In the genomic region with DNA sequence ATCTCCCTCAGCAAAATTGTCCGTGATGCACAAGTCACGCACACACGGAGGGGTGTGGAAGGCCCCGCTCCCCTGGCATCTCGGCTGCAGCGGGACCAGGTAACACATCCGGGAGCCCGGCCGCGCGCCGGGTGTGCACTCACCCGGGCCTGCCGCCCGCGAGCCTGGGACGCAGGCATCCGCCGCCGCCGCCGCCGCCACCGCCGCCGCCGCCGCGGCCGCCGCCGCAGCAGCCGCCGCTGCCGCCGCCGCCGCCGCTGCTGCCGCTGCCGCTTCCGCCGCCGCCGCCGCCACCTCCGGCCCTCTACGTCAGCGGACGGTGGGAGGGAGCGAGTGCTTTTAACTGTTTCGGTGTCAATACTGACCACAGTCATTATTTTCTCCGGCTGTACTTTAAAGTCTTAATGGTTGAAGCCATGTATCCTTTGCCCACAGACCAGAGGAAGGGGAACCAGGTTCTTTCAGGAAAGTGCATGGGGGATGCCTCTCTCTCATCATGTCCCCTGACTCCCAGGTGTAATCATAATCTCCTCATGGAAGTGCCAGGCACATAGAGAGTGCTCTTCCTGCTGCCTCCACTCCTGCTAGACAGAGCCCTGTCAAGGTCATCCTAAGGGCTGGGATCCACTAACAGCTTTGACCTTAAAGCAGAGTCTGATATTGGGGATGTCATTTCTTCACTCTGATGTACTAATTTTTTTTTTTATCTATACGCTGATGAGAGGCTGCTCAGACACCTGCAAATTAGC, we compare ENCODE assay signal across 8 cellular contexts. TPM values are rescaled to one million over a fixed set of nuclear protein-coding genes. Genes with fewer than 3 reads are reported as not detected.
DNase-seq lines count a peak whose midpoint lies in the region; ATAC-seq and TF ChIP-seq lines count a peak whose summit lies in the region.

No MANE protein-coding gene starts in this region.

- 8% methylated on average over 11 of the region's 54 CpGs for WGBS in mesenchymal stem cell

- no peak overlapping the region for H2AK5ac ChIP-seq in mesenchymal stem cell (ENCODE audit: low read length, severe bottlenecking)

- H3K4me1 Mint-ChIP-seq in CD4-positive, alpha-beta T cell (ENCODE audit: low read depth), result peaks cover 11% of the 10 kb centered on the region

- TF ChIP-seq CTCF in CD4-positive, alpha-beta T cell (IDR thresholded peaks at IDR 0.05), result no peak

- H3K23ac ChIP-seq in mesenchymal stem cell (ENCODE audit: low read length in 2 of 2), result no peak overlapping the region

- H3K79me1 ChIP-seq in mesenchymal stem cell (replicated peaks; ENCODE audit: low read length, poor library complexity, severe bottlenecking), result no peaks in the 10 kb centered on the region

- H2BK5ac ChIP-seq in mesenchymal stem cell (ENCODE audit: low read depth, low read length, poor library complexity, severe bottlenecking), result no peak overlapping the region

- H4K8ac ChIP-seq in mesenchymal stem cell (ENCODE audit: low read length), result no peak overlapping the region

- ATAC-seq in CD4-positive, alpha-beta T cell (ENCODE audit: poor library complexity), result peak; percentile 81
- ATAC-seq in GM19455 (IDR thresholded peaks at IDR 0.05; ENCODE audit: unreplicated experiment), result peak; percentile 85
- ATAC-seq in activated CD4-positive, CD25-positive, alpha-beta regulatory T cell treated with anti-CD3 and anti-CD28 coated beads, Interleukin-2, amount 50 U/mL, for 24 hours, result peak; percentile 56 to 69
- no peak for ATAC-seq in GM18520 (IDR thresholded peaks at IDR 0.05; ENCODE audit: unreplicated experiment)

- intact Hi-C loops in CD4-positive, alpha-beta T cell (cut with DNase I, micrococcal nuclease), result loop anchor here in 1 of 2 experiments (10.0 kb wide), 1 partner anchor 472 kb away; a partner anchor contains a TSS

- 0 out of 2 replicates have a peak, but pooled peaks cover 4% of the 10 kb centered on the region for H3K4me1 ChIP-seq in HUES6 (ENCODE audit: control insufficient read depth, insufficient read depth, low read length)
- no peaks in the 10 kb centered on the region for H3K4me1 ChIP-seq in duodenal mucosa (ENCODE audit: control insufficient read depth in 1 of 2, insufficient read depth in 2 of 2, low read length in 2 of 2)
- peaks cover 2% of the 10 kb centered on the region for H3K4me1 ChIP-seq in mesenchymal stem cell (ENCODE audit: control insufficient read depth, insufficient read depth, low read depth, low read length)

- H2AFZ ChIP-seq in mesenchymal stem cell (ENCODE audit: low read depth, low read length), result peak overlapping the region; percentile 81

- no peak overlapping the region for H2BK12ac ChIP-seq in mesenchymal stem cell (ENCODE audit: low read length in 2 of 2)

- no peak overlapping the region for H3K18ac ChIP-seq in mesenchymal stem cell (ENCODE audit: low read depth in 1 of 2, low read length in 2 of 2)

- no peak overlapping the region for H3K27ac ChIP-seq in CD4-positive, alpha-beta T cell (ENCODE audit: low read depth, low read length)
- H3K27ac ChIP-seq in HUES6 (ENCODE audit: low read depth, low read length), result no peak overlapping the region
- H3K27ac ChIP-seq in duodenal mucosa (ENCODE audit: low read depth, low read length), result no peak overlapping the region
- no peak overlapping the region for H3K27ac ChIP-seq in mesenchymal stem cell (ENCODE audit: low read length, poor library complexity, severe bottlenecking)

- no peak overlapping the region for H3K14ac ChIP-seq in mesenchymal stem cell (ENCODE audit: low read length in 2 of 2)

- H3K9me3 Mint-ChIP-seq in CD4-positive, alpha-beta T cell, result no peaks in the 10 kb centered on the region

- H2BK15ac ChIP-seq in mesenchymal stem cell (ENCODE audit: low read depth, poor library complexity, severe bottlenecking), result no peak overlapping the region

- no peak overlapping the region for H2BK120ac ChIP-seq in mesenchymal stem cell (ENCODE audit: low read depth, low read length)

- POLR2A ChIA-PET in CD4-positive, alpha-beta T cell (lab: Charles Lee), result no interaction called here

- peak overlapping the region; percentile 61 for H3K4me2 ChIP-seq in mesenchymal stem cell (ENCODE audit: low read length, poor library complexity, severe bottlenecking)

- no peaks in the 10 kb centered on the region for H3K27me3 ChIP-seq in CD4-positive, alpha-beta T cell (ENCODE audit: control insufficient read depth, insufficient read depth, low read length)
- H3K27me3 ChIP-seq in HUES6 (ENCODE audit: control insufficient read depth, insufficient read depth, low read length) (no peaks in the 10 kb centered on the region; the same call in 1 of the 2 replicates), duodenal mucosa (ENCODE audit: control insufficient read depth in 1 of 2, insufficient read depth in 2 of 2, low read length in 2 of 2) (no peaks in the 10 kb centered on the region), mesenchymal stem cell (ENCODE audit: control insufficient read depth in 1 of 2, insufficient read depth in 1 of 2, low read length in 2 of 2) (no peaks in the 10 kb centered on the region)

- peak overlapping the region; percentile 47 for H3K27ac Mint-ChIP-seq in CD4-positive, alpha-beta T cell

- CTCF ChIA-PET in CD4-positive, alpha-beta T cell (lab: Charles Lee), result no interaction called here

- H3K4me3 Mint-ChIP-seq in CD4-positive, alpha-beta T cell, result peak overlapping the region; percentile 88

- H3K9me3 ChIP-seq in CD4-positive, alpha-beta T cell (ENCODE audit: control insufficient read depth, low read length), result no peaks in the 10 kb centered on the region
- peaks cover 51% of the 10 kb centered on the region; the same call in 1 of the 2 replicates for H3K9me3 ChIP-seq in HUES6 (ENCODE audit: control insufficient read depth, insufficient read depth, low read depth, low read length)
- H3K9me3 ChIP-seq in duodenal mucosa (ENCODE audit: control insufficient read depth in 1 of 2, low read length in 2 of 2), result peaks cover 4 to 13% of the 10 kb centered on the region in 2 donors
- peaks cover 18% of the 10 kb centered on the region for H3K9me3 ChIP-seq in mesenchymal stem cell (ENCODE audit: control insufficient read depth, low read length)

- H3K9ac ChIP-seq in HUES6 (ENCODE audit: low read length) (peak overlapping the region; percentile 72), duodenal mucosa (ENCODE audit: low read depth in 1 of 2, low read length in 2 of 2) (peak overlapping the region; percentile 12 to 25), mesenchymal stem cell (ENCODE audit: low read length) (peak overlapping the region; percentile 76)

- H3K36me3 ChIP-seq in HUES6 (ENCODE audit: control insufficient read depth, insufficient read depth, low read length), result no peaks in the 10 kb centered on the region
- no peaks in the 10 kb centered on the region for H3K36me3 ChIP-seq in duodenal mucosa (ENCODE audit: control insufficient read depth in 1 of 2, insufficient read depth in 2 of 2, low read length in 2 of 2)
- H3K36me3 ChIP-seq in mesenchymal stem cell (ENCODE audit: control insufficient read depth in 1 of 2, insufficient read depth in 2 of 2, low read depth in 1 of 2, low read length in 2 of 2), result no peaks in the 10 kb centered on the region

- H4K91ac ChIP-seq in mesenchymal stem cell (ENCODE audit: low read length), result no peak overlapping the region

- no peaks in the 10 kb centered on the region for H3K27me3 Mint-ChIP-seq in CD4-positive, alpha-beta T cell

- H3K4me3 ChIP-seq in HUES6 (ENCODE audit: low read depth, low read length) (peak overlapping the region; percentile 75), duodenal mucosa (ENCODE audit: low read depth in 1 of 2, low read length in 2 of 2) (peak overlapping the region; percentile 61 to 72), mesenchymal stem cell (ENCODE audit: insufficient read depth in 1 of 2, low read depth in 1 of 2, low read length in 2 of 2) (peak overlapping the region; percentile 61 to 81)

- DNase-seq in CD4-positive, alpha-beta T cell, result peak in 8 of 10 experiments; percentile 0 to 36 (median 13)
- DNase-seq in mesenchymal stem cell, result peak; percentile 8
- peak; percentile 25 for DNase-seq in stimulated activated CD8-positive, alpha-beta memory T cell treated with anti-CD3 and anti-CD28 coated beads, Interleukin-4, amount 100 ng/mL, for 48 hours

- H3K36me3 Mint-ChIP-seq in CD4-positive, alpha-beta T cell (ENCODE audit: low read depth), result no peaks in the 10 kb centered on the region

- H3K4ac ChIP-seq in mesenchymal stem cell (ENCODE audit: low read depth in 1 of 2, low read length in 2 of 2), result no peak overlapping the region

RNA-seq across cellular contexts. Expression of a gene that starts 38.0 kb away (rescaled TPM):
- total RNA-seq in CD4-positive, alpha-beta T cell, result not detected
- not detected for polyA plus RNA-seq in mesenchymal stem cell (2013, experiment 1 of 2)
- polyA plus RNA-seq in mesenchymal stem cell (2013, experiment 2 of 2), result not detected

Comparison
In these comparisons a context has a peak if more than half of its experiments do, and no peak if none do; other contexts are left out.
1. H3K9ac ChIP-seq: peak in every context shown above with its lines; median percentile 76 in mesenchymal stem cell; 72 in HUES6; 18 in duodenal mucosa.